2 cellular contexts compared by ENCODE assay signal in the genomic region with DNA sequence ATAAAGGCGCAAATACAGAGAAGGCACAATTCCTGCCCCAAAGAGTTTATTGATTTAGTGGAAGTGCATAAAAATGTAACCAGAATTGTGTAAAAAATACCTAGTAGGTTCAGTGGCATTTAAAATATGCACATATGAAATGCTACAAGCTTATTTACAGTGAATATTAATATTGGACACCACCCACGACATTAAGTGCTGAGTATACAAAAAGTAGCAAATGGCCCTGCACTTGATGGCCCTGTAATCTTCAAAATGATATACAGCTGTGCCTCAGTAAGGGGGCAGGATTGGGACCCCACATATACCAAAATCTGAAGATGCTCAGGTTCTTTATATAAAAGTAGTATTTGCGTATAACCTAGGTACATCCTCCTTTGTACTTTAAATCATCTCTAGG.
TF ChIP-seq lines count a peak whose summit lies in the region.

No MANE protein-coding gene starts in this region.

TF ChIP-seq in HepG2, 621 proteins besides CTCF, POLR2A, EP300 and RAD21:
- TF ChIP-seq MAFK (conservative IDR thresholded peaks at IDR 0.05 in 1 of 2, IDR thresholded peaks at IDR 0.05 in 1 of 2; ENCODE audit: low read length in 2 of 2) = peak; percentile 60 to 85; a peak in 3 of 4 replicates
- TF ChIP-seq MAFF (IDR thresholded peaks at IDR 0.05; ENCODE audit: low read depth, low read length) = peak; percentile 71
- TF ChIP-seq, protein P1, sequence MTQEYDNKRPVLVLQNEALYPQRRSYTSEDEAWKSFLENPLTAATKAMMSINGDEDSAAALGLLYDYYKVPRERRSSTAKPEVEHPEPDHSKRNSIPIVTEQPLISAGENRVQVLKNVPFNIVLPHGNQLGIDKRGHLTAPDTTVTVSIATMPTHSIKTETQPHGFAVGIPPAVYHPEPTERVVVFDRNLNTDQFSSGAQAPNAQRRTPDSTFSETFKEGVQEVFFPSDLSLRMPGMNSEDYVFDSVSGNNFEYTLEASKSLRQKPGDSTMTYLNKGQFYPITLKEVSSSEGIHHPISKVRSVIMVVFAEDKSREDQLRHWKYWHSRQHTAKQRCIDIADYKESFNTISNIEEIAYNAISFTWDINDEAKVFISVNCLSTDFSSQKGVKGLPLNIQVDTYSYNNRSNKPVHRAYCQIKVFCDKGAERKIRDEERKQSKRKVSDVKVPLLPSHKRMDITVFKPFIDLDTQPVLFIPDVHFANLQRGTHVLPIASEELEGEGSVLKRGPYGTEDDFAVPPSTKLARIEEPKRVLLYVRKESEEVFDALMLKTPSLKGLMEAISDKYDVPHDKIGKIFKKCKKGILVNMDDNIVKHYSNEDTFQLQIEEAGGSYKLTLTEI (CRISPR knock-in tag; conservative IDR thresholded peaks at IDR 0.05) = no peak
- TF ChIP-seq ZFP36L2 (CRISPR knock-in tag; IDR thresholded peaks at IDR 0.05) = no peak

TF ChIP-seq in K562, 482 proteins besides CTCF, POLR2A, EP300 and RAD21:
- TF ChIP-seq ZBTB43 (CRISPR knock-in tag; IDR thresholded peaks at IDR 0.05) = no peak
- TF ChIP-seq ZNF316 (IDR thresholded peaks at IDR 0.05) = peak; percentile 55
- TF ChIP-seq MAFF (IDR thresholded peaks at IDR 0.05; ENCODE audit: low read length) = peak; percentile 56
- peak; percentile 16; the same call in 1 of the 2 replicates for TF ChIP-seq MAFK (IDR thresholded peaks at IDR 0.05; ENCODE audit: low read length)
- TF ChIP-seq JUND (IDR thresholded peaks at IDR 0.05; ENCODE audit: borderline replicate concordance, low read depth, low read length) = no peak
- no peak for TF ChIP-seq JUND (tag; IDR thresholded peaks at IDR 0.05; ENCODE audit: borderline replicate concordance, low read depth, low read length)
- TF ChIP-seq ZBED1 (IDR thresholded peaks at IDR 0.05) = no peak
- TF ChIP-seq ZBTB33 (CRISPR knock-in tag; IDR thresholded peaks at IDR 0.05) = no peak
- TF ChIP-seq, protein P2, sequence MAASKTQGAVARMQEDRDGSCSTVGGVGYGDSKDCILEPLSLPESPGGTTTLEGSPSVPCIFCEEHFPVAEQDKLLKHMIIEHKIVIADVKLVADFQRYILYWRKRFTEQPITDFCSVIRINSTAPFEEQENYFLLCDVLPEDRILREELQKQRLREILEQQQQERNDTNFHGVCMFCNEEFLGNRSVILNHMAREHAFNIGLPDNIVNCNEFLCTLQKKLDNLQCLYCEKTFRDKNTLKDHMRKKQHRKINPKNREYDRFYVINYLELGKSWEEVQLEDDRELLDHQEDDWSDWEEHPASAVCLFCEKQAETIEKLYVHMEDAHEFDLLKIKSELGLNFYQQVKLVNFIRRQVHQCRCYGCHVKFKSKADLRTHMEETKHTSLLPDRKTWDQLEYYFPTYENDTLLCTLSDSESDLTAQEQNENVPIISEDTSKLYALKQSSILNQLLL (CRISPR knock-in tag; IDR thresholded peaks at IDR 0.05; ENCODE audit: borderline replicate concordance) = no peak
- no peak for TF ChIP-seq NFE2L1 (tag; IDR thresholded peaks at IDR 0.05; ENCODE audit: borderline replicate concordance, low read depth)
- TF ChIP-seq ZC3H11A (IDR thresholded peaks at IDR 0.05; ENCODE audit: low read depth, low read length) = no peak
- TF ChIP-seq POLR3G (IDR thresholded peaks at IDR 0.05; ENCODE audit: extremely low read depth, insufficient read length, insufficient replicate concordance) = no peak
- TF ChIP-seq CBX2 (IDR thresholded peaks at IDR 0.05; ENCODE audit: insufficient read depth, low read length, poor library complexity, severe bottlenecking) = no peak
- TF ChIP-seq ZNF77 (CRISPR knock-in tag; IDR thresholded peaks at IDR 0.05) = no peak
- TF ChIP-seq C11orf30 (IDR thresholded peaks at IDR 0.05; ENCODE audit: low read depth) = peak; percentile 38; the same call in 1 of the 2 replicates
- TF ChIP-seq CREBBP (IDR thresholded peaks at IDR 0.05; ENCODE audit: low read depth, low read length) = no peak
